ENCODE assay signal across 8 cellular contexts in the genomic region with DNA sequence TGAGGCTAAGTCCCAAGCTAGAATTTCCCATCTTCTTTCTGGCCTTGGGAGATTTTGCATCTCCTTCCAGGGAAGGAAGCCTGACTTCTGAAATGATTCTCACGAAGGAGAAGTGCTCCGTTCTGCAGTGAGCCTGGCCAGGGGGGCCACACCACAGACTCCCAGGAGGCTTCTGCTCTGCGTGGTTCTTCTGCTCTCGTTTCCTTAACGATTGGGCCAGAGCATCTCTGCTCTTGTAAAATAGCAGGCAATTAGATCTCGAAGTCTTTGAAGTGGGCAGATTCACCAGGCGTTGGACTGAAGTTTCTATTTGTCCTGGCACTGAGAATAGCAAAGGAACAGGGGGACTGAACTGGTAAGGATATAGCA. TPM values are rescaled to one million over a fixed set of nuclear protein-coding genes. Genes with fewer than 3 reads are reported as not detected.
A peak's percentile ranks its signal among the peaks of the same experiment; 100 is the strongest.
DNase-seq lines count a peak whose midpoint lies in the region; ATAC-seq and TF ChIP-seq lines count a peak whose summit lies in the region.

No MANE protein-coding gene starts in this region.

- no TSS peak for BruUV-seq in mammary epithelial cell (replicated peaks; lab: Mats Ljungman, UMichigan)

- H3K36me3 ChIP-seq in mammary epithelial cell (ENCODE audit: insufficient read depth, low read length), result no peaks in the 10 kb centered on the region

- 25% methylated on average over 7 of the region's 7 CpGs for WGBS in mammary epithelial cell (ENCODE audit: low coverage, missing lambda C conversion rate)

- in situ Hi-C loops in mammary epithelial cell (cut with MboI; ENCODE audit: low sequenced_read_pairs in 2 of 2), result no loop called here

- no peaks in the 10 kb centered on the region for H3K79me2 ChIP-seq in mammary epithelial cell (ENCODE audit: insufficient read depth, low read length)

- no peak overlapping the region for H3K9ac ChIP-seq in mammary epithelial cell (ENCODE audit: insufficient read depth, low read length)

- dilution Hi-C loops in mammary epithelial cell (cut with HindIII; ENCODE audit: low sequenced_read_pairs), result no loop called here

- H3K4me3 ChIP-seq in mammary epithelial cell (replicated peaks in 1 of 3; ENCODE audit: insufficient read depth in 1 of 3, low read depth in 2 of 3, low read length in 3 of 3), result no peak overlapping the region

- DNase-seq in activated naive CD4-positive, alpha-beta T cell treated with anti-CD3 and anti-CD28 coated beads, Interleukin-2, amount 50 U/mL, for 16 hours, result no peak
- DNase-seq in mammary epithelial cell (no peak), dermis blood vessel endothelial cell (no peak), SK-N-DZ (ENCODE audit: low spot score) (no peak)

- peaks cover 8% of the 10 kb centered on the region for H3K9me3 Mint-ChIP-seq in activated naive CD4-positive, alpha-beta T cell treated with anti-CD3 and anti-CD28 coated beads, Interleukin-2, amount 50 U/mL, for 24 hours
- H3K9me3 Mint-ChIP-seq in stimulated activated memory B cell treated with anti-CD40 and anti-IgM and Interleukin-4, amounts not matched to agents 10 μg/mL and 1 μg/mL and 100 μg/mL, for 72 hours, result peaks cover 6% of the 10 kb centered on the region

- H3K4me2 ChIP-seq in mammary epithelial cell (ENCODE audit: insufficient read depth, low read depth, low read length), result peak overlapping the region; percentile 86

- no peaks in the 10 kb centered on the region for H4K20me1 ChIP-seq in mammary epithelial cell (ENCODE audit: insufficient read depth, low read length)

- H3K9me3 ChIP-seq in mammary epithelial cell (replicated peaks; ENCODE audit: insufficient read depth, low read length), result no peaks in the 10 kb centered on the region

- ATAC-seq in HG03354 (IDR thresholded peaks at IDR 0.05; ENCODE audit: poor library complexity, severe bottlenecking, unreplicated experiment) (peak; percentile 53), HG03442 (IDR thresholded peaks at IDR 0.05; ENCODE audit: unreplicated experiment) (no peak)
- ATAC-seq in stimulated activated memory B cell treated with anti-CD40 and anti-IgM and Interleukin-4, amounts not matched to agents 10 μg/mL and 1 μg/mL and 100 μg/mL, for 72 hours, result peak; percentile 91

- H3K27ac ChIP-seq in mammary epithelial cell (ENCODE audit: insufficient read depth, low read depth, low read length), result no peak overlapping the region

- TF ChIP-seq CTCF in mammary epithelial cell (conservative IDR thresholded peaks at IDR 0.05 in 1 of 2, IDR thresholded peaks at IDR 0.05 in 1 of 2; ENCODE audit: extremely low read depth in 1 of 2, insufficient read depth in 1 of 2, low read depth in 1 of 2, low read length in 2 of 2), result no peak

- peaks cover 6% of the 10 kb centered on the region for H3K36me3 Mint-ChIP-seq in activated naive CD4-positive, alpha-beta T cell treated with anti-CD3 and anti-CD28 coated beads, Interleukin-2, amount 50 U/mL, for 24 hours
- H3K36me3 Mint-ChIP-seq in stimulated activated memory B cell treated with anti-CD40 and anti-IgM and Interleukin-4, amounts not matched to agents 10 μg/mL and 1 μg/mL and 100 μg/mL, for 72 hours, result peaks cover 15% of the 10 kb centered on the region

- peaks cover 3% of the 10 kb centered on the region for H3K4me1 ChIP-seq in mammary epithelial cell (ENCODE audit: insufficient read depth, low read length)

- H3K4me3 Mint-ChIP-seq in activated naive CD4-positive, alpha-beta T cell treated with anti-CD3 and anti-CD28 coated beads, Interleukin-2, amount 50 U/mL, for 24 hours, result no peak overlapping the region
- H3K4me3 Mint-ChIP-seq in stimulated activated memory B cell treated with anti-CD40 and anti-IgM and Interleukin-4, amounts not matched to agents 10 μg/mL and 1 μg/mL and 100 μg/mL, for 72 hours, result peak overlapping the region; percentile 86

- peaks cover 29% of the 10 kb centered on the region for H3K4me1 Mint-ChIP-seq in activated naive CD4-positive, alpha-beta T cell treated with anti-CD3 and anti-CD28 coated beads, Interleukin-2, amount 50 U/mL, for 24 hours
- H3K4me1 Mint-ChIP-seq in stimulated activated memory B cell treated with anti-CD40 and anti-IgM and Interleukin-4, amounts not matched to agents 10 μg/mL and 1 μg/mL and 100 μg/mL, for 72 hours, result peaks cover 68% of the 10 kb centered on the region

- H2AFZ ChIP-seq in mammary epithelial cell (ENCODE audit: low read depth, low read length), result peak overlapping the region; percentile 85

- no peaks in the 10 kb centered on the region for H3K27me3 ChIP-seq in mammary epithelial cell (ENCODE audit: insufficient read depth, low read length)

- H3K27me3 Mint-ChIP-seq in activated naive CD4-positive, alpha-beta T cell treated with anti-CD3 and anti-CD28 coated beads, Interleukin-2, amount 50 U/mL, for 24 hours, result no peaks in the 10 kb centered on the region
- H3K27me3 Mint-ChIP-seq in stimulated activated memory B cell treated with anti-CD40 and anti-IgM and Interleukin-4, amounts not matched to agents 10 μg/mL and 1 μg/mL and 100 μg/mL, for 72 hours, result no peaks in the 10 kb centered on the region

- H3K27ac Mint-ChIP-seq in activated naive CD4-positive, alpha-beta T cell treated with anti-CD3 and anti-CD28 coated beads, Interleukin-2, amount 50 U/mL, for 24 hours, result peak overlapping the region; percentile 10
- peak overlapping the region; percentile 94 for H3K27ac Mint-ChIP-seq in stimulated activated memory B cell treated with anti-CD40 and anti-IgM and Interleukin-4, amounts not matched to agents 10 μg/mL and 1 μg/mL and 100 μg/mL, for 72 hours

- intact Hi-C loops in mammary epithelial cell (cut with micrococcal nuclease), result no loop called here

- CTCF ChIA-PET in mammary epithelial cell (lab: Charles Lee; ENCODE audit: low non-redundant PET), result interaction anchor here (1.3 kb wide), 1 partner anchor 45 kb away, joined by 5 read pairs; no protein-coding TSS in a partner anchor

RNA-seq across cellular contexts. Expression of a gene that starts 6.7 kb away (rescaled TPM):
- total RNA-seq in mammary epithelial cell (not detected), dermis blood vessel endothelial cell (2.0 and 3.2 TPM in 2 replicates)
- not detected for polyA plus RNA-seq in mammary epithelial cell
- not detected for polyA minus RNA-seq in mammary epithelial cell
- polyA plus RNA-seq in SK-N-DZ (2014; cell fraction: cytosol; rRNA removed), result not detected in 2 replicates
- not detected in 2 replicates for polyA plus RNA-seq in SK-N-DZ (2014; cell fraction: nucleus; rRNA removed)
